9 cellular contexts compared by ENCODE assay signal in the genomic region with DNA sequence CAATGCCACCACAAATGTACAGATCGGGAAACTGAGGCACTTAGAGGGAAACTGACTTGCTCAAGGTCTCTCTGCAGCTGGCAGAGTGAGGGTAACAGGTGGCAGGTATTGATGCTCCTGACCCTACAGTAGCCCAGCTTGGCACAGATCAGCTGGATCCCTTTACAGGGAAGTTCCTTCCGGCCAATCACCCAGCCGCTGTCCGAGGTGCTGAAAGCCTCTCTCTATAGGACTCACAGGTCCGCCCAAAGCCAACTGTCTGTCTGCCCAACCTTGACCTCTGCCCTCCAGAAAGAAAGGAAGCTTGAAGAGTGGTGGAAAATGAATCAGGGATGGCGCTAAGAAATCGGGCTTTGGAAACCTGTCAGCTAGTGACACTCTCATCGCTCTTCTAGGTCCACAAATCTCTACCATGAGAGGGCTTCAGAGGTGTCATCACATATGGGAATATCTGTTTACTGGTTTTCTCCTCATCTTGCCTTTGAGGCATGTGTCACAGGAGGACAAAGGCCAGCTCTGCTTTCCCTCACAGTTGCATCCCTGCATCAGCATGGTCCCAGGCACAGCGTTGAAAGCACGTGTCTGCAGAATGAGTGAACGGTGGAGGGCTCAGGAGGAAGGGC.
DNase-seq lines count a peak whose midpoint lies in the region; ATAC-seq and TF ChIP-seq lines count a peak whose summit lies in the region.
"Had no signal": no experiment of that assay in that cellular context is flagged by ENCODE, and none has a peak within 500 bp of the region (broad histone marks: within the 10 kb centered on the region; RNA-seq: fewer than 3 reads in every experiment).

No MANE protein-coding gene starts in this region.

- DNase-seq in HCT116 (ENCODE audit: low read depth, low spot score) (peak; percentile 4), NOMO-1 treated with dmso at 0.1 percent for 144 hours (lab: John Stamatoyannopoulos, UW; ENCODE audit: unreplicated experiment) (peak; percentile 2), dermis microvascular lymphatic vessel endothelial cell (ENCODE audit: low read depth in 2 of 2) (peak; percentile 10 to 60), neural progenitor cell (ENCODE audit: low spot score) (peak; percentile 85), suprapubic skin (ENCODE audit: low spot score in 2 of 2) (no peak), GM20000 (ENCODE audit: low spot score) (no peak), globus pallidus (ENCODE audit: low spot score) (no peak)

- no peak for TF ChIP-seq RAD21 in HCT116 (IDR thresholded peaks at IDR 0.05; ENCODE audit: low read depth)

- no peak for TF ChIP-seq EP300 in suprapubic skin (IDR thresholded peaks at IDR 0.05)

- no peaks in the 10 kb centered on the region for H3K4me1 Mint-ChIP-seq in neural progenitor cell

- H3K27ac Mint-ChIP-seq in neural progenitor cell, result no peak overlapping the region
- H3K27ac Mint-ChIP-seq: immature natural killer cell had no signal

- TF ChIP-seq POLR2A in HCT116 (IDR thresholded peaks at IDR 0.05; ENCODE audit: borderline replicate concordance, extremely low read depth, insufficient read depth, insufficient read length), result no peak
- TF ChIP-seq POLR2A in suprapubic skin (IDR thresholded peaks at IDR 0.05), result no peak

- WGBS in suprapubic skin, result 53% methylated on average over 10 of the region's 11 CpGs

- no peaks in the 10 kb centered on the region for H3K79me2 ChIP-seq in HCT116 (ENCODE audit: insufficient read depth, low read length)
- no peaks in the 10 kb centered on the region for H3K79me2 ChIP-seq in neural progenitor cell (ENCODE audit: low read depth)

- no peaks in the 10 kb centered on the region for H3F3A ChIP-seq in neural progenitor cell (ENCODE audit: low read depth)

- H3K27ac ChIP-seq in HCT116 (ENCODE audit: low read depth, low read length) (no peak overlapping the region), neural progenitor cell (no peak overlapping the region), suprapubic skin (no peak overlapping the region)

- H3K9ac ChIP-seq in HCT116 (ENCODE audit: low read length) (no peak overlapping the region), neural progenitor cell (no peak overlapping the region)

- H3K27me3 ChIP-seq in HCT116 (ENCODE audit: insufficient read depth, low read length), result peaks cover 31% of the 10 kb centered on the region; the same call in 1 of the 2 replicates
- no peaks in the 10 kb centered on the region for H3K27me3 ChIP-seq in neural progenitor cell
- no peaks in the 10 kb centered on the region for H3K27me3 ChIP-seq in suprapubic skin

- H3K4me3 Mint-ChIP-seq in neural progenitor cell, result no peak overlapping the region
- H3K4me3 Mint-ChIP-seq: immature natural killer cell had no signal

- intact Hi-C loops in HCT116 (cut with micrococcal nuclease), result loop anchor here (10.0 kb wide), 1 partner anchor 119 kb away; no protein-coding TSS in a partner anchor

- H3K4me3 ChIP-seq in HCT116 (replicated peaks in 1 of 2; ENCODE audit: low read depth in 1 of 2, low read length in 2 of 2) (no peak overlapping the region), neural progenitor cell (no peak overlapping the region), suprapubic skin (no peak overlapping the region)

- H3K9me3 ChIP-seq in HCT116 (ENCODE audit: control insufficient read depth in 1 of 2, insufficient read depth in 1 of 2, low read depth in 1 of 2, low read length in 2 of 2) (no peaks in the 10 kb centered on the region), neural progenitor cell (ENCODE audit: low read depth) (no peaks in the 10 kb centered on the region), suprapubic skin (no peaks in the 10 kb centered on the region)

- BruUV-seq in HCT116 (replicated peaks; lab: Mats Ljungman, UMichigan), result no TSS peak

- no peaks in the 10 kb centered on the region for H3K9me2 ChIP-seq in HCT116 (ENCODE audit: insufficient read depth)

- H3K36me3 ChIP-seq in HCT116 (ENCODE audit: control insufficient read depth in 1 of 2, insufficient read depth in 2 of 2, low read length in 2 of 2), result no peaks in the 10 kb centered on the region
- no peaks in the 10 kb centered on the region for H3K36me3 ChIP-seq in neural progenitor cell
- no peaks in the 10 kb centered on the region for H3K36me3 ChIP-seq in suprapubic skin

- no peak overlapping the region for H2AFZ ChIP-seq in HCT116 (ENCODE audit: low read depth, low read length, poor library complexity, severe bottlenecking)
- H2AFZ ChIP-seq in neural progenitor cell (replicated peaks), result no peak overlapping the region

- H4K20me1 ChIP-seq in HCT116 (ENCODE audit: insufficient read depth) (no peaks in the 10 kb centered on the region), neural progenitor cell (ENCODE audit: low read depth) (peaks cover 20% of the 10 kb centered on the region)

- TF ChIP-seq CTCF in HCT116 (IDR thresholded peaks at IDR 0.05 in 2 of 3, conservative IDR thresholded peaks at IDR 0.05 in 1 of 3; ENCODE audit: borderline replicate concordance in 1 of 3, insufficient read depth in 1 of 3, low read depth in 2 of 3, low read length in 2 of 3), result no peak
- no peak for TF ChIP-seq CTCF in neural progenitor cell (IDR thresholded peaks at IDR 0.05)
- TF ChIP-seq CTCF in suprapubic skin (IDR thresholded peaks at IDR 0.05), result no peak
- no peak for TF ChIP-seq CTCF in GM20000 (IDR thresholded peaks at IDR 0.05; ENCODE audit: extremely low read depth, missing control alignments)

- ATAC-seq in HCT116 (peak; percentile 66; the same call in 1 of the 2 replicates), GM21447 (IDR thresholded peaks at IDR 0.05; ENCODE audit: unreplicated experiment) (no peak)

- POLR2A ChIA-PET in HCT116 (lab: Charles Lee), result no interaction called here

- CTCF ChIA-PET in HCT116 (lab: Charles Lee), result no interaction called here

- H3K36me3 Mint-ChIP-seq in neural progenitor cell, result no peaks in the 10 kb centered on the region
- H3K36me3 Mint-ChIP-seq: immature natural killer cell had no signal

- no peaks in the 10 kb centered on the region for H3K9me3 Mint-ChIP-seq in neural progenitor cell
- H3K9me3 Mint-ChIP-seq: immature natural killer cell had no signal

- H3K27me3 Mint-ChIP-seq in neural progenitor cell (ENCODE audit: insufficient read depth, low read depth), result peaks cover 16% of the 10 kb centered on the region

- H3K4me2 ChIP-seq in HCT116 (ENCODE audit: low read length) (no peak overlapping the region), neural progenitor cell (no peak overlapping the region)

- RAD21 ChIA-PET in HCT116 (lab: Charles Lee; ENCODE audit: low non-redundant PET in 1 of 2, low total read pairs in 2 of 2, uncharacterized antibody in 2 of 2, unreplicated experiment in 2 of 2), result no interaction called here

- H3K4me1 ChIP-seq in HCT116 (ENCODE audit: control insufficient read depth in 1 of 2, insufficient read depth in 2 of 2, low read length in 2 of 2) (no peaks in the 10 kb centered on the region), neural progenitor cell (no peaks in the 10 kb centered on the region), suprapubic skin (peaks cover 4% of the 10 kb centered on the region)

TF ChIP-seq in HCT116, 20 proteins besides CTCF, POLR2A, EP300 and RAD21:
- no peak for TF ChIP-seq ELF1 (IDR thresholded peaks at IDR 0.05; ENCODE audit: borderline replicate concordance, low read depth)
- TF ChIP-seq, protein P1, sequence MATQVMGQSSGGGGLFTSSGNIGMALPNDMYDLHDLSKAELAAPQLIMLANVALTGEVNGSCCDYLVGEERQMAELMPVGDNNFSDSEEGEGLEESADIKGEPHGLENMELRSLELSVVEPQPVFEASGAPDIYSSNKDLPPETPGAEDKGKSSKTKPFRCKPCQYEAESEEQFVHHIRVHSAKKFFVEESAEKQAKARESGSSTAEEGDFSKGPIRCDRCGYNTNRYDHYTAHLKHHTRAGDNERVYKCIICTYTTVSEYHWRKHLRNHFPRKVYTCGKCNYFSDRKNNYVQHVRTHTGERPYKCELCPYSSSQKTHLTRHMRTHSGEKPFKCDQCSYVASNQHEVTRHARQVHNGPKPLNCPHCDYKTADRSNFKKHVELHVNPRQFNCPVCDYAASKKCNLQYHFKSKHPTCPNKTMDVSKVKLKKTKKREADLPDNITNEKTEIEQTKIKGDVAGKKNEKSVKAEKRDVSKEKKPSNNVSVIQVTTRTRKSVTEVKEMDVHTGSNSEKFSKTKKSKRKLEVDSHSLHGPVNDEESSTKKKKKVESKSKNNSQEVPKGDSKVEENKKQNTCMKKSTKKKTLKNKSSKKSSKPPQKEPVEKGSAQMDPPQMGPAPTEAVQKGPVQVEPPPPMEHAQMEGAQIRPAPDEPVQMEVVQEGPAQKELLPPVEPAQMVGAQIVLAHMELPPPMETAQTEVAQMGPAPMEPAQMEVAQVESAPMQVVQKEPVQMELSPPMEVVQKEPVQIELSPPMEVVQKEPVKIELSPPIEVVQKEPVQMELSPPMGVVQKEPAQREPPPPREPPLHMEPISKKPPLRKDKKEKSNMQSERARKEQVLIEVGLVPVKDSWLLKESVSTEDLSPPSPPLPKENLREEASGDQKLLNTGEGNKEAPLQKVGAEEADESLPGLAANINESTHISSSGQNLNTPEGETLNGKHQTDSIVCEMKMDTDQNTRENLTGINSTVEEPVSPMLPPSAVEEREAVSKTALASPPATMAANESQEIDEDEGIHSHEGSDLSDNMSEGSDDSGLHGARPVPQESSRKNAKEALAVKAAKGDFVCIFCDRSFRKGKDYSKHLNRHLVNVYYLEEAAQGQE (IDR thresholded peaks at IDR 0.05; ENCODE audit: low read depth), result peak; percentile 93

Comparison
In these comparisons a context has a peak if more than half of its experiments do, and no peak if none do; other contexts are left out.
1. DNase-seq: peak in HCT116 (single experiment), NOMO-1 treated with dmso at 0.1 percent for 144 hours (single experiment), dermis microvascular lymphatic vessel endothelial cell (2 of 2) and neural progenitor cell (single experiment); none in suprapubic skin (0 of 2), GM20000 (single experiment) and globus pallidus (single experiment).